Comparison of ENCODE assay signal across 18 cellular contexts in genomic region chr6:6764764-6765434, GRCh38.
"Had no signal": no experiment of that assay in that cellular context is flagged by ENCODE, and none has a peak within 500 bp of the region (broad histone marks: within the 10 kb centered on the region; RNA-seq: fewer than 3 reads in every experiment).

No MANE protein-coding gene starts in this region.

- H3K27me3 ChIP-seq: testis had no signal

- H3K4me3 ChIP-seq: coronary artery, lung, prostate gland, testis had no signal

- FAIRE-seq: islet of Langerhans had no signal

- H3K9ac ChIP-seq: SK-N-SH had no signal

- DNase-seq: activated CD4-positive, alpha-beta T cell treated with anti-CD3 and anti-CD28 coated beads, Interleukin-2, amount 50 U/mL, for 1 hour; activated CD4-positive, CD25-positive, alpha-beta regulatory T cell; activated naive CD4-positive, alpha-beta T cell treated with anti-CD3 and anti-CD28 coated beads for 36 hours; activated T-cell treated with anti-CD3 and anti-CD28 coated beads for 4 hours; central memory CD4-positive, alpha-beta T cell; effector CD8-positive, alpha-beta T cell; naive thymus-derived CD4-positive, alpha-beta T cell; occipital lobe; SK-N-SH; stimulated activated CD4-positive, alpha-beta T cell treated with anti-CD3 and anti-CD28 coated beads, Interleukin-2, amount 100 ng/mL, for 48 hours; stimulated activated naive CD8-positive, alpha-beta T cell treated with anti-CD3 and anti-CD28 coated beads, Interleukin-15, amount 100 ng/mL, for 72 hours; testis had no signal

- H3K9me3 Mint-ChIP-seq: activated naive CD4-positive, alpha-beta T cell treated with anti-CD3 and anti-CD28 coated beads for 36 hours; activated T-helper 17 cell treated with anti-CD3 and anti-CD28 coated beads, Interleukin-2, amount 50 U/mL, for 72 hours; naive thymus-derived CD4-positive, alpha-beta T cell; stimulated activated naive CD8-positive, alpha-beta T cell treated with anti-CD3 and anti-CD28 coated beads, Interleukin-15, amount 100 ng/mL, for 72 hours; T-helper 1 cell treated with Interleukin-12 subunit alpha and Interleukin-12 subunit beta and Interleukin-4 antibody, amounts not matched to agents 30 μg/mL and 1 μg/mL, for 36 hours had no signal

- H3K4me1 Mint-ChIP-seq: activated T-helper 17 cell treated with anti-CD3 and anti-CD28 coated beads, Interleukin-2, amount 50 U/mL, for 72 hours; naive thymus-derived CD4-positive, alpha-beta T cell; stimulated activated naive CD8-positive, alpha-beta T cell treated with anti-CD3 and anti-CD28 coated beads, Interleukin-15, amount 100 ng/mL, for 72 hours had no signal

- H3K27ac Mint-ChIP-seq: activated naive CD4-positive, alpha-beta T cell treated with anti-CD3 and anti-CD28 coated beads for 36 hours; activated T-helper 17 cell treated with anti-CD3 and anti-CD28 coated beads, Interleukin-2, amount 50 U/mL, for 72 hours; stimulated activated naive CD8-positive, alpha-beta T cell treated with anti-CD3 and anti-CD28 coated beads, Interleukin-15, amount 100 ng/mL, for 72 hours; T-helper 1 cell treated with Interleukin-12 subunit alpha and Interleukin-12 subunit beta and Interleukin-4 antibody, amounts not matched to agents 30 μg/mL and 1 μg/mL, for 36 hours had no signal

- H3K4me1 ChIP-seq: prostate gland, testis had no signal

- H3K36me3 Mint-ChIP-seq: naive thymus-derived CD4-positive, alpha-beta T cell had no signal

- H3K27ac ChIP-seq: coronary artery, prostate gland, testis had no signal

- H3K27me3 Mint-ChIP-seq: stimulated activated naive CD8-positive, alpha-beta T cell treated with anti-CD3 and anti-CD28 coated beads, Interleukin-15, amount 100 ng/mL, for 72 hours had no signal

- H3K4me3 Mint-ChIP-seq: activated naive CD4-positive, alpha-beta T cell treated with anti-CD3 and anti-CD28 coated beads for 36 hours; activated T-helper 17 cell treated with anti-CD3 and anti-CD28 coated beads, Interleukin-2, amount 50 U/mL, for 72 hours; naive thymus-derived CD4-positive, alpha-beta T cell; stimulated activated naive CD8-positive, alpha-beta T cell treated with anti-CD3 and anti-CD28 coated beads, Interleukin-15, amount 100 ng/mL, for 72 hours; T-helper 1 cell treated with Interleukin-12 subunit alpha and Interleukin-12 subunit beta and Interleukin-4 antibody, amounts not matched to agents 30 μg/mL and 1 μg/mL, for 36 hours had no signal

- H3K36me3 ChIP-seq: prostate gland had no signal

- H3K4me2 ChIP-seq: SK-N-SH had no signal

- H3K9me3 ChIP-seq: prostate gland, SK-N-SH, testis had no signal
